ENCODE assay signal across 9 cellular contexts in the genomic region with DNA sequence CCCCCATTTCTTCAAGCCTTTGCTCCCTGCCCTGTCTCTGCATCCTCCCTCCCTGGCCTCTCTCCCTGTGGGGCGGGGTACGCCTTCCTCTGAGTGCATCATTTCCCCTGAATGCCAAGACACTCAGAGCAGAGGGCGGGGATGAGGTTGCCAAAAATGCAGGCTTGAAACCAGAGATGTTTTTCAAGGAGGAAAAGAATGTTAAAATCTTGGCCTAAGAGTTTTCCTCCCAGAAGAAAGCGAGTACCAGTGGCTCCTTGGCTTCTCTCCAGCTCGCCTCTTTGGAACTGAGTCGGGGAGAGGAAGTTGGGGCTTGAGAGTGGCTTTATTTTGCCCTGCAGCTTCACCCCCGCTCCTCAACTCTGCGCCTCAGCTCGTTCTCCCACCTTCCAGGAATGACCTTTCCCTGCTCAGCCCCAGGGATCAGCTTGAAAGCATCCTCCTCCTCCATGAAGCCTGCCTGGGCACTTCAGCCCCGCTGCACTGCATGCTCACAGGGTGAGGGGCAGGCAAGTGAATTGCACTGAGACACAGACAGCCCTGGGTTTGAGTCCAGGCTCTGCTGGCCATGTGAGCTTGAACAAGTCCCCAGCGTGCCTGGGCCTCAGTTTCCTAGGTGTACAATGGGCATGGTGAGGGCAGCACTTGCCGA. TPM values are rescaled to one million over a fixed set of nuclear protein-coding genes. Genes with fewer than 3 reads are reported as not detected.
A peak's percentile ranks its signal among the peaks of the same experiment; 100 is the strongest.
DNase-seq lines count a peak whose midpoint lies in the region; ATAC-seq, FAIRE-seq and TF ChIP-seq lines count a peak whose summit lies in the region.
"Had no signal": no experiment of that assay in that cellular context is flagged by ENCODE, and none has a peak within 500 bp of the region (broad histone marks: within the 10 kb centered on the region; RNA-seq: fewer than 3 reads in every experiment).

No MANE protein-coding gene starts in this region.

- in situ Hi-C loops in ACHN (cut with HindIII; ENCODE audit: low pct_ligation_motif_present, low pct_unique_long_range_greater_than_20kb, low sequenced_read_pairs), result no loop called here
- in situ Hi-C loops in HAP-1 (cut with MboI; ENCODE audit: low sequenced_read_pairs), result no loop called here

- POLR2A ChIA-PET in CD8-positive, alpha-beta T cell (lab: Charles Lee), result no interaction called here

- no peaks in the 10 kb centered on the region for H3K36me3 ChIP-seq in bronchial epithelial cell (ENCODE audit: control insufficient read depth, insufficient read depth, low read length)
- no peaks in the 10 kb centered on the region for H3K36me3 ChIP-seq in HAP-1 (replicated peaks)
- H3K36me3 ChIP-seq in CD8-positive, alpha-beta T cell (ENCODE audit: insufficient read depth, low read length), result no peaks in the 10 kb centered on the region

- H3K4me3 ChIP-seq in bronchial epithelial cell (ENCODE audit: low read depth, low read length), result no peak overlapping the region
- no peak overlapping the region for H3K4me3 ChIP-seq in HAP-1
- no peak overlapping the region for H3K4me3 ChIP-seq in CD8-positive, alpha-beta T cell (ENCODE audit: low read depth, low read length)

- H3K4me1 ChIP-seq in HAP-1, result no peaks in the 10 kb centered on the region
- no peaks in the 10 kb centered on the region for H3K4me1 ChIP-seq in CD8-positive, alpha-beta T cell (ENCODE audit: insufficient read depth, low read length)

- H3K27ac Mint-ChIP-seq in CD8-positive, alpha-beta T cell, result no peak overlapping the region

- H3K27ac ChIP-seq in CD8-positive, alpha-beta T cell (ENCODE audit: low read depth, low read length), result no peak overlapping the region

- no peak for ATAC-seq in CD8-positive, alpha-beta T cell

- TF ChIP-seq CTCF in bronchial epithelial cell (IDR thresholded peaks at IDR 0.05; ENCODE audit: insufficient read depth, low read length, severe bottlenecking), result no peak
- TF ChIP-seq CTCF in CD8-positive, alpha-beta T cell (IDR thresholded peaks at IDR 0.05), result no peak

- H3K27me3 Mint-ChIP-seq in CD8-positive, alpha-beta T cell (ENCODE audit: low read depth), result no peaks in the 10 kb centered on the region

- CTCF ChIA-PET in CD8-positive, alpha-beta T cell (lab: Charles Lee), result no interaction called here

- no peak overlapping the region for H3K4me3 Mint-ChIP-seq in CD8-positive, alpha-beta T cell

- H3K9me3 ChIP-seq in HAP-1, result no peaks in the 10 kb centered on the region
- no peaks in the 10 kb centered on the region for H3K9me3 ChIP-seq in CD8-positive, alpha-beta T cell (ENCODE audit: low read length)

- no peaks in the 10 kb centered on the region for H3K36me3 Mint-ChIP-seq in CD8-positive, alpha-beta T cell

- H3K4me1 Mint-ChIP-seq in CD8-positive, alpha-beta T cell (ENCODE audit: low read depth), result peaks cover 4% of the 10 kb centered on the region

- intact Hi-C loops in CD8-positive, alpha-beta T cell (cut with DNase I, micrococcal nuclease), result no loop called here

- H3K9me3 Mint-ChIP-seq in CD8-positive, alpha-beta T cell, result no peaks in the 10 kb centered on the region

- DNase-seq in ACHN (peak; percentile 4), HT1080 (ENCODE audit: low read depth) (peak; percentile 83), bronchial epithelial cell (ENCODE audit: low read depth) (no peak), mucosa of gallbladder (ENCODE audit: low spot score) (peak; percentile 69), NCI-H2029 treated with DMSO at 0.1 percent for 48 hours (lab: John Stamatoyannopoulos, UW) (no peak), HAP-1 (ENCODE audit: low spot score in 2 of 2) (no peak), COR-L47 (lab: John Stamatoyannopoulos, UW) (no peak)
- DNase-seq in CD8-positive, alpha-beta T cell, result no peak
- DNase-seq: NCI-H2107 had no signal

- peak; percentile 58 for FAIRE-seq in bronchial epithelial cell (lab: Jason Lieb, UNC)

- H3K27me3 ChIP-seq in bronchial epithelial cell (ENCODE audit: control insufficient read depth, insufficient read depth, low read length) (no peaks in the 10 kb centered on the region), HAP-1 (ENCODE audit: low read depth) (no peaks in the 10 kb centered on the region)
- H3K27me3 ChIP-seq in CD8-positive, alpha-beta T cell (ENCODE audit: insufficient read depth, low read length), result no peaks in the 10 kb centered on the region

RNA-seq across cellular contexts. Expression of gene SORCS2, which starts 57.5 kb away (rescaled TPM):
- total RNA-seq in HT1080 (2014; rRNA removed; shearing (Covaris generic)), result 1.6 and 5.4 TPM in 2 replicates
- 0.02 and 0.11 TPM in 2 replicates for polyA plus RNA-seq in HT1080 (2015; cell fraction: cytosol; rRNA removed)
- 0.22 and 0.26 TPM in 2 replicates for polyA plus RNA-seq in HT1080 (2015; cell fraction: nucleus; rRNA removed)
- under 0.01 and 1.0 TPM in 2 replicates for total RNA-seq in bronchial epithelial cell
- 1.7 TPM for total RNA-seq in mucosa of gallbladder
- total RNA-seq in CD8-positive, alpha-beta T cell, result not detected

Comparison
In these comparisons a context has a peak if more than half of its experiments do, and no peak if none do; other contexts are left out.
1. DNase-seq: peak in ACHN (single experiment), HT1080 (single experiment) and mucosa of gallbladder (single experiment); none in bronchial epithelial cell (single experiment), NCI-H2029 treated with DMSO at 0.1 percent for 48 hours (single experiment), HAP-1 (0 of 2), CD8-positive, alpha-beta T cell (0 of 7) and COR-L47 (single experiment).